Comparison of ENCODE assay signal across 8 cellular contexts in the genomic region with DNA sequence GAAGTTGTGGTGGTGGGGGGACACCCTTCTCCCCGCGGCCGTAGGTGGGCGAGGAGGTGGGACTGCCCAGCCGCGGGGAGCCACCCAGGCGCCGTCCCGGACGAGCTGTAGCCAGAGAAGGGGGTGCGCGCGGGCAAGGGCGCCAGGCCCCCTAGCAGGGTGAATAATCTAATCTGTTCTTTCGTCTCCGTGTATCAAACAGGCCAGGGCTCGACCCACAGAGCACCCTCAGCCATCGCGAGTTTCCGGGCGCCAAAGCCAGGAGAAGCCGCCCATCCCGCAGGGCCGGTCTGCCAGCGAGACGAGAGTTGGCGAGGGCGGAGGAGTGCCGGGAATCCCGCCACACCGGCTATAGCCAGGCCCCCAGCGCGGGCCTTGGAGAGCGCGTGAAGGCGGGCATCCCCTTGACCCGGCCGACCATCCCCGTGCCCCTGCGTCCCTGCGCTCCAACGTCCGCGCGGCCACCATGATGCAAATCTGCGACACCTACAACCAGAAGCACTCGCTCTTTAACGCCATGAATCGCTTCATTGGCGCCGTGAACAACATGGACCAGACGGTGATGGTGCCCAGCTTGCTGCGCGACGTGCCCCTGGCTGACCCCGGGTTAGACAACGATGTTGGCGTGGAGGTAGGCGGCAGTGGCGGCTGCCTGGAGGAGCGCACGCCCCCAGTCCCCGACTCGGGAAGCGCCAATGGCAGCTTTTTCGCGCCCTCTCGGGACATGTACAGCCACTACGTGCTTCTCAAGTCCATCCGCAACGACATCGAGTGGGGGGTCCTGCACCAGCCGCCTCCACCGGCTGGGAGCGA. TPM values are rescaled to one million over a fixed set of nuclear protein-coding genes. Genes with fewer than 3 reads are reported as not detected.
A peak's percentile ranks its signal among the peaks of the same experiment; 100 is the strongest.
DNase-seq lines count a peak whose midpoint lies in the region; ATAC-seq and TF ChIP-seq lines count a peak whose summit lies in the region.

No MANE protein-coding gene starts in this region.

- H3K36me3 ChIP-seq in duodenal mucosa (ENCODE audit: control insufficient read depth in 1 of 2, insufficient read depth in 2 of 2, low read length in 2 of 2) (no peaks in the 10 kb centered on the region), mesendoderm (ENCODE audit: control insufficient read depth, insufficient read depth, low read length) (no peaks in the 10 kb centered on the region)

- H2BK120ac ChIP-seq in mesendoderm (ENCODE audit: low read depth, low read length) = no peak overlapping the region

- H3K27ac Mint-ChIP-seq in WTC11 = peak overlapping the region; percentile 98

- peaks cover 34% of the 10 kb centered on the region for H3K4me1 Mint-ChIP-seq in WTC11

- peak overlapping the region; percentile 8 for H3K4me2 ChIP-seq in mesendoderm (ENCODE audit: low read length)

- peaks cover 28% of the 10 kb centered on the region for H3K79me2 ChIP-seq in mesendoderm (ENCODE audit: control insufficient read depth, insufficient read depth, low read length)

- H3K18ac ChIP-seq in mesendoderm (ENCODE audit: low read length) = peak overlapping the region; percentile 76

- peak overlapping the region; percentile 85 for H2BK5ac ChIP-seq in mesendoderm (ENCODE audit: low read length)

- H3K4me3 ChIP-seq in duodenal mucosa (ENCODE audit: low read depth in 1 of 2, low read length in 2 of 2) (peak overlapping the region; percentile 77 to 87), mesendoderm (ENCODE audit: low read length) (peak overlapping the region; percentile 87)

- H3K27me3 ChIP-seq in duodenal mucosa (ENCODE audit: control insufficient read depth in 1 of 2, insufficient read depth in 2 of 2, low read length in 2 of 2) (no peaks in the 10 kb centered on the region), mesendoderm (ENCODE audit: insufficient read depth, low read length, poor library complexity) (no peaks in the 10 kb centered on the region)

- peaks cover 33% of the 10 kb centered on the region for H3K36me3 Mint-ChIP-seq in WTC11

- H3K9ac ChIP-seq in duodenal mucosa (ENCODE audit: low read depth in 1 of 2, low read length in 2 of 2) (peak overlapping the region; percentile 75 to 89), mesendoderm (ENCODE audit: low read length) (peak overlapping the region; percentile 99)

- peak overlapping the region; percentile 25 for H3K4ac ChIP-seq in mesendoderm (ENCODE audit: low read depth, low read length)

- H3K27ac ChIP-seq in duodenal mucosa (ENCODE audit: low read depth, low read length) = peak overlapping the region; percentile 88
- peak overlapping the region; percentile 85 for H3K27ac ChIP-seq in mesendoderm (ENCODE audit: low read depth, low read length)
- peak overlapping the region; percentile 94 for H3K27ac ChIP-seq in substantia nigra (ENCODE audit: low read depth, low read length, poor library complexity, severe bottlenecking)

- DNase-seq in GM13976 (ENCODE audit: low spot score) = peak; percentile 27
- peak; percentile 12 for DNase-seq in WTC11 (ENCODE audit: low spot score)
- DNase-seq in mesendoderm = peak; percentile 44
- DNase-seq in substantia nigra (lab: John Stamatoyannopoulos, UW) = peak in 23 of 49 donors; percentile 2 to 47 (median 23)
- no peak for DNase-seq in NCI-H128 (lab: John Stamatoyannopoulos, UW; ENCODE audit: unreplicated experiment)

- H4K8ac ChIP-seq in mesendoderm (ENCODE audit: low read depth, low read length) = no peak overlapping the region

- in situ Hi-C loops in GM13976 (cut with MboI; ENCODE audit: low sequenced_read_pairs, unreplicated experiment) = no loop called here

- no peak overlapping the region for H4K5ac ChIP-seq in mesendoderm (ENCODE audit: low read length)

- no peaks in the 10 kb centered on the region for H3K79me1 ChIP-seq in mesendoderm (ENCODE audit: low read length)

- peaks cover 6 to 10% of the 10 kb centered on the region in 2 donors for H3K4me1 ChIP-seq in duodenal mucosa (ENCODE audit: control insufficient read depth in 1 of 2, insufficient read depth in 2 of 2, low read length in 2 of 2)
- no peaks in the 10 kb centered on the region for H3K4me1 ChIP-seq in mesendoderm (ENCODE audit: control insufficient read depth, low read depth, low read length)

- no peaks in the 10 kb centered on the region for H3K9me3 Mint-ChIP-seq in WTC11

- H3K9me3 ChIP-seq in duodenal mucosa (ENCODE audit: control insufficient read depth in 1 of 2, low read length in 2 of 2) = no peaks in the 10 kb centered on the region

- no peak overlapping the region for H2BK15ac ChIP-seq in mesendoderm (replicated peaks; ENCODE audit: low read depth)

- POLR2A ChIA-PET in WTC11 (lab: Charles Lee) = interaction anchor here (0.6 to 5.7 kb wide), 7 partner anchors 13 to 347 kb away, joined by 3 to 41 read pairs (median 4); no protein-coding TSS in a partner anchor

- H3K4me3 Mint-ChIP-seq in WTC11 = peak overlapping the region; percentile 98

- TF ChIP-seq CTCF in GM13976 (IDR thresholded peaks at IDR 0.05; ENCODE audit: borderline replicate concordance, control extremely low read depth, extremely low read depth, insufficient read depth, missing control alignments) (no peak), WTC11 (IDR thresholded peaks at IDR 0.05) (no peak)

- ATAC-seq in HG03439 (IDR thresholded peaks at IDR 0.05; ENCODE audit: unreplicated experiment) = peak; percentile 10
- no peak for ATAC-seq in WTC11
- ATAC-seq in HG03175 (IDR thresholded peaks at IDR 0.05; ENCODE audit: unreplicated experiment) = no peak

- CTCF ChIA-PET in WTC11 (lab: Charles Lee) = interaction anchor here (1.5 kb wide), 1 partner anchor 261 kb away, joined by 4 read pairs; no protein-coding TSS in a partner anchor

- no peaks in the 10 kb centered on the region for H3K27me3 Mint-ChIP-seq in WTC11 (ENCODE audit: low read depth)

- H3K56ac ChIP-seq in mesendoderm (ENCODE audit: low read length) = peak overlapping the region; percentile 98

- no peak overlapping the region for H2AK5ac ChIP-seq in mesendoderm (ENCODE audit: low read length)

- peak overlapping the region; percentile 24 for H3K23ac ChIP-seq in mesendoderm (ENCODE audit: low read length)

- no CpG with 5 or more reads among the region's 75 CpGs for WGBS in mesendoderm (ENCODE audit: extremely low coverage, insufficient coverage, low lambda C conversion rate)

TF ChIP-seq in WTC11, 78 proteins besides CTCF, POLR2A, EP300 and RAD21:
- TF ChIP-seq ZNF121 (CRISPR knock-in tag; IDR thresholded peaks at IDR 0.05) (no peak), NFYB (CRISPR knock-in tag; conservative IDR thresholded peaks at IDR 0.05; ENCODE audit: low read depth) (0 out of 2 replicates have a peak, but pooled peaks have one; percentile 5), KAT7 (CRISPR knock-in tag; IDR thresholded peaks at IDR 0.05; ENCODE audit: borderline replicate concordance) (peak; percentile 47; the same call in 1 of the 2 replicates)
- TF ChIP-seq, protein P1, sequence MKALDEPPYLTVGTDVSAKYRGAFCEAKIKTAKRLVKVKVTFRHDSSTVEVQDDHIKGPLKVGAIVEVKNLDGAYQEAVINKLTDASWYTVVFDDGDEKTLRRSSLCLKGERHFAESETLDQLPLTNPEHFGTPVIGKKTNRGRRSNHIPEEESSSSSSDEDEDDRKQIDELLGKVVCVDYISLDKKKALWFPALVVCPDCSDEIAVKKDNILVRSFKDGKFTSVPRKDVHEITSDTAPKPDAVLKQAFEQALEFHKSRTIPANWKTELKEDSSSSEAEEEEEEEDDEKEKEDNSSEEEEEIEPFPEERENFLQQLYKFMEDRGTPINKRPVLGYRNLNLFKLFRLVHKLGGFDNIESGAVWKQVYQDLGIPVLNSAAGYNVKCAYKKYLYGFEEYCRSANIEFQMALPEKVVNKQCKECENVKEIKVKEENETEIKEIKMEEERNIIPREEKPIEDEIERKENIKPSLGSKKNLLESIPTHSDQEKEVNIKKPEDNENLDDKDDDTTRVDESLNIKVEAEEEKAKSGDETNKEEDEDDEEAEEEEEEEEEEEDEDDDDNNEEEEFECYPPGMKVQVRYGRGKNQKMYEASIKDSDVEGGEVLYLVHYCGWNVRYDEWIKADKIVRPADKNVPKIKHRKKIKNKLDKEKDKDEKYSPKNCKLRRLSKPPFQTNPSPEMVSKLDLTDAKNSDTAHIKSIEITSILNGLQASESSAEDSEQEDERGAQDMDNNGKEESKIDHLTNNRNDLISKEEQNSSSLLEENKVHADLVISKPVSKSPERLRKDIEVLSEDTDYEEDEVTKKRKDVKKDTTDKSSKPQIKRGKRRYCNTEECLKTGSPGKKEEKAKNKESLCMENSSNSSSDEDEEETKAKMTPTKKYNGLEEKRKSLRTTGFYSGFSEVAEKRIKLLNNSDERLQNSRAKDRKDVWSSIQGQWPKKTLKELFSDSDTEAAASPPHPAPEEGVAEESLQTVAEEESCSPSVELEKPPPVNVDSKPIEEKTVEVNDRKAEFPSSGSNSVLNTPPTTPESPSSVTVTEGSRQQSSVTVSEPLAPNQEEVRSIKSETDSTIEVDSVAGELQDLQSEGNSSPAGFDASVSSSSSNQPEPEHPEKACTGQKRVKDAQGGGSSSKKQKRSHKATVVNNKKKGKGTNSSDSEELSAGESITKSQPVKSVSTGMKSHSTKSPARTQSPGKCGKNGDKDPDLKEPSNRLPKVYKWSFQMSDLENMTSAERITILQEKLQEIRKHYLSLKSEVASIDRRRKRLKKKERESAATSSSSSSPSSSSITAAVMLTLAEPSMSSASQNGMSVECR (CRISPR knock-in tag; IDR thresholded peaks at IDR 0.05; ENCODE audit: borderline replicate concordance) = 0 out of 2 replicates have a peak, but pooled peaks have one; percentile 13
- TF ChIP-seq, protein P2, sequence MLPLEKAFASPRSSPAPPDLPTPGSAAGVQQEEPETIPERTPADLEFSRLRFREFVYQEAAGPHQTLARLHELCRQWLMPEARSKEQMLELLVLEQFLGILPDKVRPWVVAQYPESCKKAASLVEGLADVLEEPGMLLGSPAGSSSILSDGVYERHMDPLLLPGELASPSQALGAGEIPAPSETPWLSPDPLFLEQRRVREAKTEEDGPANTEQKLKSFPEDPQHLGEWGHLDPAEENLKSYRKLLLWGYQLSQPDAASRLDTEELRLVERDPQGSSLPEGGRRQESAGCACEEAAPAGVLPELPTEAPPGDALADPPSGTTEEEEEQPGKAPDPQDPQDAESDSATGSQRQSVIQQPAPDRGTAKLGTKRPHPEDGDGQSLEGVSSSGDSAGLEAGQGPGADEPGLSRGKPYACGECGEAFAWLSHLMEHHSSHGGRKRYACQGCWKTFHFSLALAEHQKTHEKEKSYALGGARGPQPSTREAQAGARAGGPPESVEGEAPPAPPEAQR (CRISPR knock-in tag; IDR thresholded peaks at IDR 0.05) = no peak
- TF ChIP-seq, protein P3, sequence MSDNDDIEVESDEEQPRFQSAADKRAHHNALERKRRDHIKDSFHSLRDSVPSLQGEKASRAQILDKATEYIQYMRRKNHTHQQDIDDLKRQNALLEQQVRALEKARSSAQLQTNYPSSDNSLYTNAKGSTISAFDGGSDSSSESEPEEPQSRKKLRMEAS (CRISPR knock-in tag; IDR thresholded peaks at IDR 0.05) = 0 out of 2 replicates have a peak, but pooled peaks have one; percentile 14

RNA-seq across cellular contexts. Expression of a gene that starts 3.4 kb away (rescaled TPM):
- 118 to 132 TPM (median 131 TPM) in 3 replicates for total RNA-seq in WTC11 (2021)
- 101 TPM for polyA plus RNA-seq in mesendoderm (2013, experiment 1 of 2)
- polyA plus RNA-seq in mesendoderm (2013, experiment 2 of 2) = 98.0 TPM
